Comparison of ENCODE assay signal across 9 cellular contexts in the genomic region with DNA sequence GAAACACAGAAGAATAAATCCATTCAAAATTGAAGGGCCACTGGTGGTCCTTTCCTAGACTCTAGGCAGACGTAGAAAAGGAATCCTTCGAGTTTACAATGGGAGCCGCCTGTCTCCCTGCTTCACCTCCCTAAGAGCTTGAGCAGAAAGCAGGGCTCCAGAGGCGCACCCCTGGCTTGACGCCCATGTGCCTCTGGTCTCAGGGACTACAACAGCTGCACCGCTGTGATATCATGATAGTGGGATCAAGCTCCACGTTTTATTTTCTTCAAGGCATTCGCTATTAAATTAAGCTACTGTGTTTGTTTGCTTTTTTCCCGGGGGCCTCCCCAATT. TPM values are rescaled to one million over a fixed set of nuclear protein-coding genes. Genes with fewer than 3 reads are reported as not detected.
DNase-seq lines count a peak whose midpoint lies in the region; ATAC-seq, FAIRE-seq and TF ChIP-seq lines count a peak whose summit lies in the region.
"Had no signal": no experiment of that assay in that cellular context is flagged by ENCODE, and none has a peak within 500 bp of the region (broad histone marks: within the 10 kb centered on the region; RNA-seq: fewer than 3 reads in every experiment).

No MANE protein-coding gene starts in this region.

- intact Hi-C loops in heart left ventricle (cut with DNase I) = loop anchor here in 8 of 10 donors (5.0 to 10.0 kb wide), 6 partner anchors 48 to 212 kb away; a partner anchor contains a TSS
- intact Hi-C loops in Right ventricle myocardium inferior (cut with DNase I) = loop anchor here (5.0 kb wide), 1 partner anchor 115 kb away; a partner anchor contains a TSS
- intact Hi-C loops in GM12878 (cut with micrococcal nuclease; ENCODE audit: unreplicated experiment) = no loop called here

- H3K4me2 ChIP-seq in GM12878 (ENCODE audit: control insufficient read depth, insufficient read depth) = peak overlapping the region; percentile 99

- no peak for TF ChIP-seq EP300 in GM12878 (IDR thresholded peaks at IDR 0.05; ENCODE audit: borderline replicate concordance in 1 of 2, control insufficient read depth in 1 of 2, low read depth in 2 of 2, low read length in 2 of 2)

- no peak for TF ChIP-seq POLR2A in heart left ventricle (IDR thresholded peaks at IDR 0.05)
- TF ChIP-seq POLR2A in GM12878 (IDR thresholded peaks at IDR 0.05; ENCODE audit: low read depth, low read length) = no peak

- H3K4me1 ChIP-seq in heart left ventricle (peaks cover 8 to 41% (median 28%) of the 10 kb centered on the region in 12 donors), GM12878 (ENCODE audit: control insufficient read depth, insufficient read depth, low read length) (peaks cover 11% of the 10 kb centered on the region)

- no peaks in the 10 kb centered on the region for H3K9me3 ChIP-seq in heart left ventricle
- no peaks in the 10 kb centered on the region for H3K9me3 ChIP-seq in GM12878 (replicated peaks; ENCODE audit: control insufficient read depth, insufficient read depth, low read length)

- H3K36me3 ChIP-seq in heart left ventricle (peaks cover 0 to 52% (median 45%) of the 10 kb centered on the region in 9 donors), GM12878 (ENCODE audit: control insufficient read depth in 2 of 2, insufficient read depth in 2 of 2, low read length in 1 of 2) (peaks cover 18 to 23% of the 10 kb centered on the region in 2 experiments)

- H4K20me1 ChIP-seq in GM12878 (ENCODE audit: control insufficient read depth, insufficient read depth) = no peaks in the 10 kb centered on the region

- FAIRE-seq in GM12878 (lab: Jason Lieb, UNC) (no peak), urothelium cell line (lab: Jason Lieb, UNC) (no peak)
- FAIRE-seq: TTC549 had no signal

- H2AFZ ChIP-seq in GM12878 (ENCODE audit: control insufficient read depth, low read depth, low read length) = no peak overlapping the region

- no peak for TF ChIP-seq RAD21 in GM12878 (IDR thresholded peaks at IDR 0.05; ENCODE audit: insufficient read depth, low read depth, low read length)

- DNase-seq in heart left ventricle (peak in 1 of 5 donors; percentile 27), Right ventricle myocardium inferior (ENCODE audit: missing footprints) (no peak), GM12878 (ENCODE audit: low read depth, low spot score) (no peak), memory B cell (ENCODE audit: low spot score in 2 of 2) (no peak), urothelium cell line (ENCODE audit: low spot score) (peak; percentile 11), NCI-H748 treated with DMSO at 0.1 percent for 48 hours (lab: John Stamatoyannopoulos, UW) (no peak), NCI-H2029 treated with DMSO at 0.1 percent for 48 hours (lab: John Stamatoyannopoulos, UW) (no peak)
- no peak for DNase-seq in stimulated activated CD4-positive, alpha-beta T cell treated with anti-CD3 and anti-CD28 coated beads, Interleukin-1b, Interleukin-23, amount 100 ng/mL, for 48 hours

- ATAC-seq in heart left ventricle (no peak), Right ventricle myocardium inferior (no peak), GM12878 (no peak), memory B cell (ENCODE audit: low read depth) (no peak)

- H3K27ac ChIP-seq in heart left ventricle = peak overlapping the region; percentile 90 to 99 (median 96)
- H3K27ac ChIP-seq in GM12878 (ENCODE audit: control insufficient read depth, insufficient read depth) = peak overlapping the region; percentile 81

- peaks cover 18% of the 10 kb centered on the region for H3K36me3 Mint-ChIP-seq in memory B cell

- SMC1A ChIA-PET in GM12878 (lab: Charles Lee; ENCODE audit: uncharacterized antibody, unreplicated experiment) = interaction anchor here (1.2 to 2.5 kb wide), 2 partner anchors 10 to 53 kb away, joined by 3 to 9 read pairs; a partner anchor contains a TSS

- H3K4me1 Mint-ChIP-seq in memory B cell = peaks cover 28% of the 10 kb centered on the region

- 9 to 13% (median 10%) methylated on average over 9 of the region's 9 CpGs for WGBS in heart left ventricle, 4 donors
- WGBS in GM12878 (ENCODE audit: insufficient coverage, insufficient replicate concordance, low lambda C conversion rate, missing lambda C conversion rate) = 0% methylated on average over 9 of the region's 9 CpGs

- H3K4me3 ChIP-seq in heart left ventricle (peak overlapping the region; percentile 72 to 99 (median 91)), GM12878 (peak overlapping the region; percentile 91)

- POLR2A ChIA-PET in GM12878 (lab: Charles Lee) = interaction anchor here (0.5 to 2.2 kb wide), 6 partner anchors 44 to 1561 kb away, joined by 3 to 17 read pairs (median 4); a partner anchor contains a TSS

- peak overlapping the region; percentile 93 for H3K27ac Mint-ChIP-seq in memory B cell

- H3K27me3 ChIP-seq in heart left ventricle (no peaks in the 10 kb centered on the region), GM12878 (replicated peaks in 1 of 2; ENCODE audit: control insufficient read depth in 2 of 2, insufficient read depth in 2 of 2, low read length in 1 of 2) (no peaks in the 10 kb centered on the region)

- peak overlapping the region; percentile 79 for H3K9ac ChIP-seq in GM12878 (ENCODE audit: control insufficient read depth, insufficient read depth, low read length)

- RAD21 ChIA-PET in GM12878 (lab: Charles Lee; ENCODE audit: unreplicated experiment) = interaction anchor here (0.8 to 2.2 kb wide), 4 partner anchors 13 to 117 kb away, joined by 3 to 19 read pairs (median 4); a partner anchor contains a TSS

- CTCF ChIA-PET in GM12878 (lab: Yijun Ruan, JAX) = interaction anchor here (1.0 to 2.9 kb wide), 5 partner anchors 10 to 125 kb away, joined by 3 to 17 read pairs (median 6); a partner anchor contains a TSS

- H3K27me3 Mint-ChIP-seq in memory B cell = no peaks in the 10 kb centered on the region

- H3K79me2 ChIP-seq in GM12878 (ENCODE audit: control insufficient read depth, insufficient read depth, low read length) = peaks cover 28% of the 10 kb centered on the region

- in situ Hi-C loops in GM12878 (cut with MboI) = no loop called here

- H3K4me3 Mint-ChIP-seq in memory B cell = peak overlapping the region; percentile 85

- H3K9me3 Mint-ChIP-seq in memory B cell = no peaks in the 10 kb centered on the region

- BruUV-seq in GM12878 (replicated peaks; lab: Mats Ljungman, UMichigan) = no TSS peak

- TF ChIP-seq CTCF in heart left ventricle (IDR thresholded peaks at IDR 0.05) (no peak), GM12878 (IDR thresholded peaks at IDR 0.05 in 2 of 3, conservative IDR thresholded peaks at IDR 0.05 in 1 of 3; ENCODE audit: control insufficient read depth in 2 of 3, extremely low read depth in 1 of 3, insufficient read depth in 1 of 3, low read depth in 3 of 3, low read length in 3 of 3) (no peak)

RNA-seq across cellular contexts. Expression of a gene that starts 0.4 kb away (rescaled TPM):
- total RNA-seq in heart left ventricle (10 to 100 TPM; 29.1 to 93.0 (median 44.0) TPM), Right ventricle myocardium inferior (52.6 TPM), GM12878 (2014; rRNA removed) (30.4 and 35.8 TPM in 2 replicates), GM12878 (2014; rRNA removed; fragmentation: Illumina TruSeq; extraction: Trizol) (6.4 and 6.9 TPM in 2 replicates), GM12878 (2021) (30.9 TPM in 2 replicates)
- polyA plus RNA-seq in heart left ventricle (10 to 100 TPM; 37.5 to 60.2 TPM), GM12878 (2011; rRNA removed) (2.6 and 8.4 TPM in 2 replicates), GM12878 (2014; fragmentation: Illumina TruSeq; extraction: Trizol) (3.0 and 4.6 TPM in 2 replicates), GM12878 (2014; fragmentation: Nextera tagmentation; extraction: Ambion mirVana) (1 to 10 TPM; 1.6 to 8.4 TPM), GM12878 (2014; rRNA removed) (30.9 and 35.5 TPM in 2 replicates), GM12878 (2016; fragmentation: Nextera tagmentation; extraction: Ambion mirVana) (10 to 100 TPM; 21.2 to 29.4 TPM)
- 0.75 and 0.98 TPM in 2 replicates for total RNA-seq in GM12878 (2013; cell fraction: nucleolus; rRNA removed)
- 2.0 TPM for polyA plus RNA-seq in GM12878 (2011; ENCODE audit: low read depth)
- polyA plus RNA-seq in GM12878 (2011; cell fraction: cytosol; rRNA removed) = 6.9 and 16.9 TPM in 2 replicates
- polyA plus RNA-seq in GM12878 (2011; cell fraction: nucleus; rRNA removed) = 7.2 and 7.7 TPM in 2 replicates
- polyA plus RNA-seq in GM12878 (2012) = 9.5 and 11.0 TPM in 2 replicates
- 1.6 and 2.2 TPM in 2 replicates for polyA minus RNA-seq in GM12878 (2011; rRNA and poly(A)+ RNA removed)
- 1.5 and 2.1 TPM in 2 replicates for polyA minus RNA-seq in GM12878 (2011; cell fraction: cytosol; rRNA and poly(A)+ RNA removed)
- 2.8 and 4.6 TPM in 2 replicates for polyA minus RNA-seq in GM12878 (2011; cell fraction: nucleus; rRNA and poly(A)+ RNA removed)

RNA-seq across cellular contexts. Expression of a gene that starts 0.8 kb away (rescaled TPM):
- total RNA-seq in heart left ventricle = 1 to 10 TPM; 4.0 to 8.9 (median 6.1) TPM
- 10 to 100 TPM in 1 of 2 donors, 1 to 10 TPM in 1; 2.8 to 21.3 TPM for polyA plus RNA-seq in heart left ventricle
- 4.8 TPM for total RNA-seq in Right ventricle myocardium inferior
- total RNA-seq in GM12878 (2013; cell fraction: nucleolus; rRNA removed) = 6.5 and 6.6 TPM in 2 replicates
- 33.2 and 36.2 TPM in 2 replicates for total RNA-seq in GM12878 (2014; rRNA removed)
- 19.4 and 20.1 TPM in 2 replicates for total RNA-seq in GM12878 (2014; rRNA removed; fragmentation: Illumina TruSeq; extraction: Trizol)
- total RNA-seq in GM12878 (2021) = 29.1 and 31.7 TPM in 2 replicates
- polyA plus RNA-seq in GM12878 (2011; ENCODE audit: low read depth) = 10.4 TPM
- polyA plus RNA-seq in GM12878 (2011; rRNA removed) = 20.5 and 26.5 TPM in 2 replicates
- 26.6 and 30.0 TPM in 2 replicates for polyA plus RNA-seq in GM12878 (2011; cell fraction: cytosol; rRNA removed)
- 13.5 and 15.4 TPM in 2 replicates for polyA plus RNA-seq in GM12878 (2011; cell fraction: nucleus; rRNA removed)
- 16.3 and 16.9 TPM in 2 replicates for polyA plus RNA-seq in GM12878 (2012)
- 18.5 and 20.9 TPM in 2 replicates for polyA plus RNA-seq in GM12878 (2014; fragmentation: Illumina TruSeq; extraction: Trizol)
- 10 to 100 TPM in 1 of 2 experiments, 1 to 10 TPM in 1; 4.5 to 15.3 TPM for polyA plus RNA-seq in GM12878 (2014; fragmentation: Nextera tagmentation; extraction: Ambion mirVana)
- polyA plus RNA-seq in GM12878 (2014; rRNA removed) = 32.2 and 34.4 TPM in 2 replicates
- 10 to 100 TPM in 1 of 2 experiments, 1 to 10 TPM in 1; 2.9 to 17.4 TPM for polyA plus RNA-seq in GM12878 (2016; fragmentation: Nextera tagmentation; extraction: Ambion mirVana)
- 11.0 and 17.5 TPM in 2 replicates for polyA minus RNA-seq in GM12878 (2011; rRNA and poly(A)+ RNA removed)
- 8.0 TPM in 2 replicates for polyA minus RNA-seq in GM12878 (2011; cell fraction: cytosol; rRNA and poly(A)+ RNA removed)
- 6.2 and 8.2 TPM in 2 replicates for polyA minus RNA-seq in GM12878 (2011; cell fraction: nucleus; rRNA and poly(A)+ RNA removed)

RNA-seq across cellular contexts. Expression of a gene that starts 13.5 kb away (rescaled TPM):
- total RNA-seq in heart left ventricle (1 to 10 TPM in 5 of 9 donors, under 1 TPM in 4; 0.63 to 2.9 (median 1.1) TPM), Right ventricle myocardium inferior (1.2 TPM), GM12878 (2014; rRNA removed) (11.0 and 11.1 TPM in 2 replicates), GM12878 (2014; rRNA removed; fragmentation: Illumina TruSeq; extraction: Trizol) (6.2 and 6.5 TPM in 2 replicates), GM12878 (2021) (8.6 and 9.2 TPM in 2 replicates)
- polyA plus RNA-seq in heart left ventricle (under 1 TPM; 0.53 to 0.97 TPM), GM12878 (2011; rRNA removed) (2.9 and 4.9 TPM in 2 replicates), GM12878 (2014; fragmentation: Illumina TruSeq; extraction: Trizol) (4.7 and 6.5 TPM in 2 replicates), GM12878 (2014; fragmentation: Nextera tagmentation; extraction: Ambion mirVana) (1 to 10 TPM; 3.7 to 4.2 TPM), GM12878 (2014; rRNA removed) (8.8 and 9.0 TPM in 2 replicates), GM12878 (2016; fragmentation: Nextera tagmentation; extraction: Ambion mirVana) (1 to 10 TPM in 1 of 2 experiments, under 1 TPM in 1; 0.83 to 1.0 TPM)
- total RNA-seq in GM12878 (2013; cell fraction: nucleolus; rRNA removed) = 7.3 and 7.5 TPM in 2 replicates
- polyA plus RNA-seq in GM12878 (2011; ENCODE audit: low read depth) = 3.9 TPM
- 6.2 and 6.3 TPM in 2 replicates for polyA plus RNA-seq in GM12878 (2011; cell fraction: cytosol; rRNA removed)
- polyA plus RNA-seq in GM12878 (2011; cell fraction: nucleus; rRNA removed) = 2.5 and 3.7 TPM in 2 replicates
- polyA plus RNA-seq in GM12878 (2012) = 3.5 and 4.2 TPM in 2 replicates
- 4.2 and 5.8 TPM in 2 replicates for polyA minus RNA-seq in GM12878 (2011; rRNA and poly(A)+ RNA removed)
- 2.1 and 2.8 TPM in 2 replicates for polyA minus RNA-seq in GM12878 (2011; cell fraction: cytosol; rRNA and poly(A)+ RNA removed)
- polyA minus RNA-seq in GM12878 (2011; cell fraction: nucleus; rRNA and poly(A)+ RNA removed) = 0.85 and 2.4 TPM in 2 replicates

RNA-seq across cellular contexts. Expression of a gene that starts 42.3 kb away (rescaled TPM):
- total RNA-seq in heart left ventricle (under 1 TPM in 4 of 9 donors, not detected in 5; 0.05 to 0.60 (median 0.13) TPM), Right ventricle myocardium inferior (0.32 TPM), GM12878 (2014; rRNA removed) (0.05 TPM in 1 of 2 replicates, not detected in the other), GM12878 (2014; rRNA removed; fragmentation: Illumina TruSeq; extraction: Trizol) (not detected in 2 replicates), GM12878 (2021) (not detected in 2 replicates)
- polyA plus RNA-seq in heart left ventricle (under 1 TPM; 0.01 to 0.11 TPM), GM12878 (2011; rRNA removed) (0.03 and 0.05 TPM in 2 replicates), GM12878 (2014; fragmentation: Illumina TruSeq; extraction: Trizol) (not detected in 2 replicates), GM12878 (2014; fragmentation: Nextera tagmentation; extraction: Ambion mirVana) (not detected), GM12878 (2014; rRNA removed) (0.06 TPM in 1 of 2 replicates, not detected in the other), GM12878 (2016; fragmentation: Nextera tagmentation; extraction: Ambion mirVana) (not detected)
- 0.15 TPM in 1 of 2 replicates, not detected in the other for total RNA-seq in GM12878 (2013; cell fraction: nucleolus; rRNA removed)
- not detected for polyA plus RNA-seq in GM12878 (2011; ENCODE audit: low read depth)
- polyA plus RNA-seq in GM12878 (2011; cell fraction: cytosol; rRNA removed) = 0.04 and 0.28 TPM in 2 replicates
- 0.26 and 1.1 TPM in 2 replicates for polyA plus RNA-seq in GM12878 (2011; cell fraction: nucleus; rRNA removed)
- polyA plus RNA-seq in GM12878 (2012) = 0.04 TPM in 2 replicates
- 0.07 TPM in 1 of 2 replicates, not detected in the other for polyA minus RNA-seq in GM12878 (2011; rRNA and poly(A)+ RNA removed)
- polyA minus RNA-seq in GM12878 (2011; cell fraction: cytosol; rRNA and poly(A)+ RNA removed) = not detected in 2 replicates
- 0.12 and 0.29 TPM in 2 replicates for polyA minus RNA-seq in GM12878 (2011; cell fraction: nucleus; rRNA and poly(A)+ RNA removed)

RNA-seq across cellular contexts. Expression of a gene that starts 52.2 kb away (rescaled TPM):
- total RNA-seq in heart left ventricle (10 to 100 TPM in 7 of 9 donors, 1 to 10 TPM in 2; 4.2 to 19.5 (median 12.4) TPM), Right ventricle myocardium inferior (8.1 TPM), GM12878 (2014; rRNA removed) (2.0 and 2.2 TPM in 2 replicates), GM12878 (2014; rRNA removed; fragmentation: Illumina TruSeq; extraction: Trizol) (6.3 and 6.6 TPM in 2 replicates), GM12878 (2021) (19.2 and 20.4 TPM in 2 replicates)
- polyA plus RNA-seq in heart left ventricle (1 to 10 TPM; 1.7 to 7.4 TPM), GM12878 (2011; rRNA removed) (6.7 and 6.8 TPM in 2 replicates), GM12878 (2014; fragmentation: Illumina TruSeq; extraction: Trizol) (9.4 and 11.8 TPM in 2 replicates), GM12878 (2014; fragmentation: Nextera tagmentation; extraction: Ambion mirVana) (1 to 10 TPM; 2.8 to 4.4 TPM), GM12878 (2014; rRNA removed) (5.5 and 5.6 TPM in 2 replicates), GM12878 (2016; fragmentation: Nextera tagmentation; extraction: Ambion mirVana) (10 to 100 TPM; 13.7 to 14.7 TPM)
- total RNA-seq in GM12878 (2013; cell fraction: nucleolus; rRNA removed) = 6.5 and 6.9 TPM in 2 replicates
- polyA plus RNA-seq in GM12878 (2011; ENCODE audit: low read depth) = 4.0 TPM
- 5.3 and 5.9 TPM in 2 replicates for polyA plus RNA-seq in GM12878 (2011; cell fraction: cytosol; rRNA removed)
- polyA plus RNA-seq in GM12878 (2011; cell fraction: nucleus; rRNA removed) = 5.1 and 14.7 TPM in 2 replicates
- polyA plus RNA-seq in GM12878 (2012) = 4.0 and 8.6 TPM in 2 replicates
- polyA minus RNA-seq in GM12878 (2011; rRNA and poly(A)+ RNA removed) = 10.7 and 28.2 TPM in 2 replicates
- 2.7 and 4.2 TPM in 2 replicates for polyA minus RNA-seq in GM12878 (2011; cell fraction: cytosol; rRNA and poly(A)+ RNA removed)
- 2.8 and 5.0 TPM in 2 replicates for polyA minus RNA-seq in GM12878 (2011; cell fraction: nucleus; rRNA and poly(A)+ RNA removed)
